Comparison of ENCODE assay signal across 8 cellular contexts in genomic region chr13:30394798-30395191, GRCh38. TPM values are rescaled to one million over a fixed set of nuclear protein-coding genes. Genes with fewer than 3 reads are reported as not detected.
DNase-seq lines count a peak whose midpoint lies in the region; ATAC-seq and TF ChIP-seq lines count a peak whose summit lies in the region.

No MANE protein-coding gene starts in this region.

- peak; percentile 60 for ATAC-seq in HG02943 (IDR thresholded peaks at IDR 0.05; ENCODE audit: low read depth, unreplicated experiment)

- H3K9ac ChIP-seq in trophoblast cell (ENCODE audit: low read length) = no peak overlapping the region

- peak overlapping the region; percentile 69 for H3K4me2 ChIP-seq in trophoblast cell (ENCODE audit: low read length)

- peak overlapping the region; percentile 72 for H2AFZ ChIP-seq in trophoblast cell (ENCODE audit: insufficient read depth, low read length, poor library complexity)

- peak overlapping the region; percentile 45 for H3K27ac ChIP-seq in SJSA1
- no peak overlapping the region for H3K27ac ChIP-seq in trophoblast cell (ENCODE audit: low read depth, low read length)

- no peak overlapping the region for H3K4ac ChIP-seq in trophoblast cell (ENCODE audit: low read depth, low read length)

- H3K36me3 ChIP-seq in SJSA1 = no peaks in the 10 kb centered on the region
- no peaks in the 10 kb centered on the region for H3K36me3 ChIP-seq in trophoblast cell (ENCODE audit: control insufficient read depth in 1 of 2, insufficient read depth in 2 of 2, low read length in 2 of 2)

- no peak overlapping the region for H2AK5ac ChIP-seq in trophoblast cell (ENCODE audit: low read length)

- H2BK120ac ChIP-seq in trophoblast cell (ENCODE audit: insufficient read depth, low read length, poor library complexity) = no peak overlapping the region

- TF ChIP-seq CTCF in fibroblast of mammary gland (conservative IDR thresholded peaks at IDR 0.05; ENCODE audit: control insufficient read depth, insufficient read depth, low read depth, low read length) = no peak

- no peaks in the 10 kb centered on the region for H3K79me2 ChIP-seq in trophoblast cell (ENCODE audit: control insufficient read depth, insufficient read depth, low read length, poor library complexity)

- H3K79me1 ChIP-seq in trophoblast cell (ENCODE audit: low read length) = peaks cover 3% of the 10 kb centered on the region

- H3K27me3 ChIP-seq in SJSA1 (replicated peaks) (no peaks in the 10 kb centered on the region), trophoblast cell (ENCODE audit: insufficient read depth, low read length) (peaks cover 4% of the 10 kb centered on the region)

- H2BK12ac ChIP-seq in trophoblast cell (ENCODE audit: low read length) = no peak overlapping the region

- H3K9me3 ChIP-seq in SJSA1 (replicated peaks) = no peaks in the 10 kb centered on the region
- H3K9me3 ChIP-seq in trophoblast cell (ENCODE audit: insufficient read depth, low read depth, low read length) = no peaks in the 10 kb centered on the region

- DNase-seq in NCI-H748 treated with DMSO at 0.1 percent for 48 hours (lab: John Stamatoyannopoulos, UW) (peak; percentile 70), NCI-H748 (lab: John Stamatoyannopoulos, UW; ENCODE audit: unreplicated experiment) (no peak), SJSA1 (ENCODE audit: low read depth in 1 of 2, low spot score in 2 of 2) (no peak), fibroblast of mammary gland (ENCODE audit: low read depth) (peak; percentile 19), trophoblast cell (no peak), GM19238 (ENCODE audit: insufficient read length, low spot score) (no peak)
- DNase-seq in stimulated activated CD4-positive, alpha-beta T cell treated with anti-CD3 and anti-CD28 coated beads, Interleukin-15, amount 100 ng/mL, for 24 hours = no peak

- no peak overlapping the region for H3K23ac ChIP-seq in trophoblast cell (ENCODE audit: low read length)

- no peak overlapping the region for H2BK5ac ChIP-seq in trophoblast cell (ENCODE audit: low read depth, low read length, poor library complexity)

- no peak overlapping the region for H4K91ac ChIP-seq in trophoblast cell (ENCODE audit: low read depth, low read length)

- H3K4me3 ChIP-seq in SJSA1 (peak overlapping the region; percentile 36), fibroblast of mammary gland (ENCODE audit: control insufficient read depth, low read depth, low read length) (peak overlapping the region; percentile 65), trophoblast cell (ENCODE audit: low read depth, low read length) (no peak overlapping the region)

- H4K8ac ChIP-seq in trophoblast cell (ENCODE audit: low read depth, low read length) = peak overlapping the region; percentile 44

- H3K4me1 ChIP-seq in SJSA1 (replicated peaks) = no peaks in the 10 kb centered on the region
- peaks cover 0 to 5% of the 10 kb centered on the region in 2 experiments for H3K4me1 ChIP-seq in trophoblast cell (ENCODE audit: control insufficient read depth in 1 of 2, insufficient read depth in 2 of 2, low read length in 2 of 2)

- no CpG with 5 or more reads among the region's 6 CpGs for WGBS in trophoblast cell (ENCODE audit: extremely low coverage, insufficient coverage, insufficient read length)

- no peak overlapping the region for H4K12ac ChIP-seq in trophoblast cell (ENCODE audit: low read depth, low read length)

- H3K14ac ChIP-seq in trophoblast cell (ENCODE audit: low read length) = no peak overlapping the region

- H3K18ac ChIP-seq in trophoblast cell (ENCODE audit: low read length) = no peak overlapping the region

RNA-seq across cellular contexts. Expression of gene UBE2L5, which starts 27.5 kb away (rescaled TPM):
- not detected in 2 replicates for total RNA-seq in SJSA1 (2014; rRNA removed; shearing (Covaris generic))
- polyA plus RNA-seq in trophoblast cell (2013) = 0.05 TPM in 1 of 2 replicates, not detected in the other

Comparison
In these comparisons a context has a peak if more than half of its experiments do, and no peak if none do; other contexts are left out.
1. DNase-seq: peak in NCI-H748 treated with DMSO at 0.1 percent for 48 hours (single experiment) and fibroblast of mammary gland (single experiment); none in NCI-H748 (single experiment), SJSA1 (0 of 2), trophoblast cell (0 of 2), GM19238 (single experiment) and stimulated activated CD4-positive, alpha-beta T cell treated with anti-CD3 and anti-CD28 coated beads, Interleukin-15, amount 100 ng/mL, for 24 hours (single experiment).